ENCODE assay signal across 9 cellular contexts in the genomic region with DNA sequence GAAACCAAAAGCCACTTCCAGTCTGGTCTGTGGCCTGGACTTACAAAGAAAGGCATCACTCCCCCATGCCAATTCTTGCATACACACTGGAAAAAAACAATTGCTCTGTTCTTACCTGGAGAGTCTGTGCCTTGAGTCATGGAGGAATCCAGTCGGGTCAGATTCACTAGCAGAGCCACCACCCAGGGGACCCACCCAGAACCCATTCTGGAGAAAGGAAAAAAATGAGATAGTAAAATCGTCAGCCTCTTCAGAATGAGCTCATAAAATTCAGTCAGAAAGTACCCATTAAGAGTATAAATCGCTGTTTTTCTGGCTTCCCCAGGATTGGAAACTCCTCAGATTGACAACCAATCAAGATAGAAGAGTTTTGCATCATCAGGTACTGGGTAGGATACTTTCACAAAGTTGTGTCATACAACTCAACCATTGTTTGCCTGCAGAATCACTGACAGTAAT. TPM values are rescaled to one million over a fixed set of nuclear protein-coding genes. Genes with fewer than 3 reads are reported as not detected.
DNase-seq lines count a peak whose midpoint lies in the region; ATAC-seq and TF ChIP-seq lines count a peak whose summit lies in the region.
"Had no signal": no experiment of that assay in that cellular context is flagged by ENCODE, and none has a peak within 500 bp of the region (broad histone marks: within the 10 kb centered on the region; RNA-seq: fewer than 3 reads in every experiment).

Gene HLA-DOB (minus strand): TSS at position 257 of the 459 bp plus-strand sequence. CDS start 51 bp downstream, at position 206.

- peaks cover 33% of the 10 kb centered on the region for H3K4me1 ChIP-seq in OCI-LY3 (ENCODE audit: low read length)
- H3K4me1 ChIP-seq in upper lobe of right lung = no peaks in the 10 kb centered on the region

- H3K36me3 Mint-ChIP-seq in activated naive CD4-positive, alpha-beta T cell treated with anti-CD3 and anti-CD28 coated beads, Interleukin-2, amount 50 U/mL, for 72 hours = no peaks in the 10 kb centered on the region

- H3K36me3 ChIP-seq in OCI-LY3 (replicated peaks; ENCODE audit: low read depth, low read length) (peaks cover 13% of the 10 kb centered on the region), upper lobe of right lung (no peaks in the 10 kb centered on the region)

- peak within 1 kb of the TSS; percentile 60 for H3K9ac ChIP-seq in OCI-LY3 (ENCODE audit: low read length)

- no peaks in the 10 kb centered on the region for H3K79me2 ChIP-seq in OCI-LY3 (ENCODE audit: low read length)

- ATAC-seq in activated naive CD4-positive, alpha-beta T cell treated with anti-CD3 and anti-CD28 coated beads, Interleukin-2, amount 50 U/mL, for 72 hours = peak; percentile 48 to 79
- ATAC-seq in upper lobe of right lung = peak; percentile 81
- ATAC-seq in left ventricle myocardium superior = no peak

- H4K20me1 ChIP-seq in OCI-LY3 (ENCODE audit: insufficient read depth, low read length) = no peaks in the 10 kb centered on the region

- TF ChIP-seq CTCF in OCI-LY3 (IDR thresholded peaks at IDR 0.05; ENCODE audit: low read depth, low read length) = no peak
- no peak for TF ChIP-seq CTCF in fibroblast of the aortic adventitia (IDR thresholded peaks at IDR 0.05; ENCODE audit: insufficient read depth, low read length)
- no peak for TF ChIP-seq CTCF in upper lobe of right lung (IDR thresholded peaks at IDR 0.05)

- H3K9me3 Mint-ChIP-seq in activated naive CD4-positive, alpha-beta T cell treated with anti-CD3 and anti-CD28 coated beads, Interleukin-2, amount 50 U/mL, for 72 hours = no peaks in the 10 kb centered on the region

- intact Hi-C loops in upper lobe of right lung (cut with DNase I) = no loop called here
- intact Hi-C loops in left ventricle myocardium superior (cut with micrococcal nuclease) = no loop called here

- H3K27ac ChIP-seq in OCI-LY3 (ENCODE audit: low read length) (peak within 1 kb of the TSS; percentile 79), upper lobe of right lung (no peak within 1 kb of the TSS)
- H3K27ac ChIP-seq: C4-2B had no signal

- no peaks in the 10 kb centered on the region for H3K9me3 ChIP-seq in OCI-LY3 (ENCODE audit: insufficient read depth, low read length)
- H3K9me3 ChIP-seq in upper lobe of right lung = no peaks in the 10 kb centered on the region

- H3K27me3 ChIP-seq in OCI-LY3 (ENCODE audit: low read depth, low read length) (no peaks in the 10 kb centered on the region), upper lobe of right lung (no peaks in the 10 kb centered on the region)

- H3K4me3 ChIP-seq in OCI-LY3 (ENCODE audit: low read length) = peak within 1 kb of the TSS; percentile 76
- H3K4me3 ChIP-seq in fibroblast of the aortic adventitia (ENCODE audit: low read depth, low read length) = no peak within 1 kb of the TSS
- no peak within 1 kb of the TSS for H3K4me3 ChIP-seq in upper lobe of right lung

- no peak for DNase-seq in activated naive CD4-positive, alpha-beta T cell treated with anti-CD3 and anti-CD28 coated beads, Interleukin-2, amount 50 U/mL, for 72 hours (ENCODE audit: low spot score in 2 of 2)
- DNase-seq in activated naive CD4-positive, alpha-beta T cell (lab: John Stamatoyannopoulos, UW) = no peak
- peak; percentile 4 for DNase-seq in fibroblast of the aortic adventitia (ENCODE audit: low read depth)
- no peak for DNase-seq in upper lobe of right lung
- DNase-seq in KG1 (lab: John Stamatoyannopoulos, UW) = no peak
- no peak for DNase-seq in left ventricle myocardium superior
- DNase-seq in stimulated activated CD4-positive, alpha-beta T cell treated with anti-CD3 and anti-CD28 coated beads, Interleukin-4, amount 100 ng/mL, for 24 hours = no peak

- peak within 1 kb of the TSS; percentile 91 for H2AFZ ChIP-seq in OCI-LY3 (ENCODE audit: low read depth, low read length)

- H3K4me2 ChIP-seq in OCI-LY3 (ENCODE audit: low read length) = peak within 1 kb of the TSS; percentile 93

- H3K27ac Mint-ChIP-seq in activated naive CD4-positive, alpha-beta T cell treated with anti-CD3 and anti-CD28 coated beads, Interleukin-2, amount 50 U/mL, for 72 hours = no peak within 1 kb of the TSS

RNA-seq across cellular contexts. Expression of gene HLA-DOB, which starts in this region (rescaled TPM):
- 1 to 10 TPM; 3.8 to 4.0 TPM for total RNA-seq in activated naive CD4-positive, alpha-beta T cell treated with anti-CD3 and anti-CD28 coated beads, Interleukin-2, amount 50 U/mL, for 72 hours
- total RNA-seq in fibroblast of the aortic adventitia (ENCODE audit: low replicate concordance) (2.6 TPM in 1 of 2 replicates, not detected in the other), upper lobe of right lung (0.64 TPM), left ventricle myocardium superior (0.32 TPM)

Comparison
In these comparisons a context has a peak if more than half of its experiments do, and no peak if none do; other contexts are left out.
1. Peak in ATAC-seq in upper lobe of right lung; RNA of the gene not detected or under 1 TPM.